9 cellular contexts compared by ENCODE assay signal in the genomic region with DNA sequence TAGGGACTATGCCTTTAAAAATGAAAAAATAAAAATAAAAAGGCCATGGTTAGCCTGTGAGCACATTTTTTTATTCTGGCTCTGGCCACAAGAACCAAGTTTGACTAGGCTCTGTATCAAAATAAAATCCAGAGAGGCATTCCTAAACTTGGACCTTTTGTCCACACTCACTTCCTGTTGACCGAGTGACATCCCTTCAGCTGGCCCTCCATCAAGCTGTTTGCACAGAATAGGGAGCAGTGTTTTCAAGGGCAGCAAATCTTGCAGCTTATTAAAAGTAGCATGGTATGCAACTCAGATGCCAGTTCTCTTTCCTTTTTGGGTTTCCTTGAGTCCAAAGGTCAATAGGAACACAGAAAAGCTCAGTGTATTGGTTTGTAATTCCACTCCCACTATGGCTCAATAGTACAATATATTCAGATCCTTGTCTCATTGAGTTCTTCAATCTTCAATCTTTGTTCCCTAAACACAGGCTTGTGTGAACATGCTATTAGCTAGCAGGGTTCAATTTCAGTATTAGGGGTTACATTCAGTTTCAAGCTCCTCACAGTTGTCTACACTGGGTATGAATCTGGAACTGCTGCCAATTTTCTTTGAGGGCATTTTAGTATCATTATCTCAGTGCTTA.
DNase-seq lines count a peak whose midpoint lies in the region; ATAC-seq and TF ChIP-seq lines count a peak whose summit lies in the region.
"Had no signal": no experiment of that assay in that cellular context is flagged by ENCODE, and none has a peak within 500 bp of the region (broad histone marks: within the 10 kb centered on the region; RNA-seq: fewer than 3 reads in every experiment).

No MANE protein-coding gene starts in this region.

- no peak overlapping the region for H4K8ac ChIP-seq in mesendoderm (ENCODE audit: low read depth, low read length)

- H3K79me1 ChIP-seq in mesendoderm (ENCODE audit: low read length), result no peaks in the 10 kb centered on the region

- no peak overlapping the region for H3K23ac ChIP-seq in mesendoderm (ENCODE audit: low read length)

- no peak for TF ChIP-seq EP300 in stomach (IDR thresholded peaks at IDR 0.05)

- H3K79me2 ChIP-seq in mesendoderm (ENCODE audit: control insufficient read depth, insufficient read depth, low read length), result no peaks in the 10 kb centered on the region

- H3K27me3 ChIP-seq in stomach (no peaks in the 10 kb centered on the region), mesendoderm (ENCODE audit: insufficient read depth, low read length, poor library complexity) (no peaks in the 10 kb centered on the region)

- H2BK15ac ChIP-seq in mesendoderm (replicated peaks; ENCODE audit: low read depth), result no peak overlapping the region

- H3K9ac ChIP-seq in mesendoderm (ENCODE audit: low read length), result no peak overlapping the region

- in situ Hi-C loops in astrocyte of the spinal cord (cut with HindIII; ENCODE audit: low sequenced_read_pairs), result no loop called here

- no peaks in the 10 kb centered on the region for H3K9me3 ChIP-seq in stomach

- no peak overlapping the region for H3K4me3 ChIP-seq in LNCaP clone FGC (ENCODE audit: low read depth, low read length)
- H3K4me3 ChIP-seq in astrocyte of the spinal cord (ENCODE audit: low read depth, low read length), result no peak overlapping the region
- no peak overlapping the region for H3K4me3 ChIP-seq in stomach
- H3K4me3 ChIP-seq in mesendoderm (ENCODE audit: low read length), result no peak overlapping the region

- no peaks in the 10 kb centered on the region for H3K36me3 ChIP-seq in stomach
- no peaks in the 10 kb centered on the region for H3K36me3 ChIP-seq in mesendoderm (ENCODE audit: control insufficient read depth, insufficient read depth, low read length)

- H2BK5ac ChIP-seq in mesendoderm (ENCODE audit: low read length), result no peak overlapping the region

- H2BK120ac ChIP-seq in mesendoderm (ENCODE audit: low read depth, low read length), result no peak overlapping the region

- ATAC-seq in left colon (peak; percentile 32), HG02970 (IDR thresholded peaks at IDR 0.05; ENCODE audit: low FRiP score, unreplicated experiment) (no peak), HG02852 (IDR thresholded peaks at IDR 0.05; ENCODE audit: unreplicated experiment) (no peak)
- ATAC-seq: HCT116 had no signal

- H3K4me2 ChIP-seq in mesendoderm (ENCODE audit: low read length), result no peak overlapping the region

- DNase-seq in LNCaP clone FGC (ENCODE audit: low read depth), result peak; percentile 32
- DNase-seq in astrocyte of the spinal cord (ENCODE audit: low read depth, low spot score), result peak; percentile 75
- DNase-seq in left colon, result peak in 1 of 2 donors; percentile 30
- DNase-seq in stomach, result peak; percentile 55
- DNase-seq in mesendoderm, result no peak
- DNase-seq in SHP77 treated with DMSO at 0.1 percent for 48 hours (lab: John Stamatoyannopoulos, UW), result no peak

- no peak for TF ChIP-seq POLR2A in stomach (IDR thresholded peaks at IDR 0.05)

- no peak overlapping the region for H3K18ac ChIP-seq in mesendoderm (ENCODE audit: low read length)

- WGBS in stomach, 5 donors, result 6 to 21% (median 14%) methylated on average over 1 of the region's 1 CpG
- WGBS in mesendoderm (ENCODE audit: extremely low coverage, insufficient coverage, low lambda C conversion rate), result no CpG with 5 or more reads among the region's 1 CpG

- no peak overlapping the region for H2AK5ac ChIP-seq in mesendoderm (ENCODE audit: low read length)

- intact Hi-C loops in left colon (cut with DNase I, micrococcal nuclease), result no loop called here
- intact Hi-C loops in stomach (cut with DNase I; ENCODE audit: low total_unique reads), result no loop called here

- no peak overlapping the region for H3K56ac ChIP-seq in mesendoderm (ENCODE audit: low read length)

- TF ChIP-seq CTCF in LNCaP clone FGC (IDR thresholded peaks at IDR 0.05; ENCODE audit: control insufficient read depth, extremely low read depth, insufficient read depth), result no peak
- no peak for TF ChIP-seq CTCF in astrocyte of the spinal cord (IDR thresholded peaks at IDR 0.05; ENCODE audit: low read depth, low read length)
- no peak for TF ChIP-seq CTCF in stomach (IDR thresholded peaks at IDR 0.05)

- H4K5ac ChIP-seq in mesendoderm (ENCODE audit: low read length), result no peak overlapping the region

- H3K27ac ChIP-seq in stomach, result peak overlapping the region in 4 of 5 donors; percentile 31 to 70 (median 60)
- no peak overlapping the region for H3K27ac ChIP-seq in mesendoderm (ENCODE audit: low read depth, low read length)

- no peak overlapping the region for H3K4ac ChIP-seq in mesendoderm (ENCODE audit: low read depth, low read length)

- H3K4me1 ChIP-seq in stomach (peaks cover 21 to 56% (median 28%) of the 10 kb centered on the region in 4 donors), mesendoderm (ENCODE audit: control insufficient read depth, low read depth, low read length) (no peaks in the 10 kb centered on the region)

Comparison
In these comparisons a context has a peak if more than half of its experiments do, and no peak if none do; other contexts are left out.
1. DNase-seq: peak in LNCaP clone FGC (single experiment), astrocyte of the spinal cord (single experiment) and stomach (single experiment); none in mesendoderm (single experiment) and SHP77 treated with DMSO at 0.1 percent for 48 hours (single experiment).